ENCODE assay signal across 21 cellular contexts in genomic region chr3:54634122-54634469, GRCh38.
"Had no signal": no experiment of that assay in that cellular context is flagged by ENCODE, and none has a peak within 500 bp of the region (broad histone marks: within the 10 kb centered on the region; RNA-seq: fewer than 3 reads in every experiment).

No MANE protein-coding gene starts in this region.

- H3K9me3 ChIP-seq: heart left ventricle, mucosa of descending colon, neutrophil, psoas muscle, right lobe of liver, tibial artery, upper lobe of left lung, uterus had no signal

- DNase-seq: dermis blood vessel endothelial cell; endodermal cell; erythroblast; foreskin melanocyte; heart left ventricle; hippocampal formation; kidney glomerular epithelial cell; mucosa of descending colon; naive thymus-derived CD8-positive, alpha-beta T cell; psoas muscle; retina; right lobe of liver; stimulated activated CD4-positive, alpha-beta T cell treated with anti-CD3 and anti-CD28 coated beads, Interleukin-4, amount 100 ng/mL, for 1 hour; stimulated activated CD8-positive, alpha-beta memory T cell treated with anti-CD3 and anti-CD28 coated beads, Interleukin-4, amount 100 ng/mL, for 48 hours; tibial artery; upper lobe of left lung; uterus had no signal

- ATAC-seq: heart left ventricle; left lobe of liver; mucosa of descending colon; naive thymus-derived CD8-positive, alpha-beta T cell; psoas muscle; right lobe of liver; stimulated activated effector memory CD8-positive, alpha-beta T cell treated with anti-CD3 and anti-CD28 coated beads, Interleukin-12 subunit alpha, Interleukin-12 subunit beta, amount 100 ng/mL, for 72 hours had no signal

- H3K36me3 ChIP-seq: heart left ventricle, neutrophil, right lobe of liver, tibial artery, upper lobe of left lung, uterus had no signal

- H3K4me3 ChIP-seq: heart left ventricle, mucosa of descending colon, psoas muscle, right lobe of liver, tibial artery, upper lobe of left lung, uterus had no signal

- H3K9me3 Mint-ChIP-seq: endodermal cell; stimulated activated naive CD8-positive, alpha-beta T cell treated with anti-CD3 and anti-CD28 coated beads, Interleukin-15, Interleukin-2, amounts not matched to agents 100 ng/mL and 50 ng/mL, for 24 hours had no signal

- H3K4me1 Mint-ChIP-seq: stimulated activated effector memory CD8-positive, alpha-beta T cell treated with anti-CD3 and anti-CD28 coated beads, Interleukin-12 subunit alpha, Interleukin-12 subunit beta, amount 100 ng/mL, for 72 hours had no signal

- H3K4me3 Mint-ChIP-seq: endodermal cell; naive thymus-derived CD8-positive, alpha-beta T cell; stimulated activated effector memory CD8-positive, alpha-beta T cell treated with anti-CD3 and anti-CD28 coated beads, Interleukin-12 subunit alpha, Interleukin-12 subunit beta, amount 100 ng/mL, for 72 hours; stimulated activated naive CD8-positive, alpha-beta T cell treated with anti-CD3 and anti-CD28 coated beads, Interleukin-15, Interleukin-2, amounts not matched to agents 100 ng/mL and 50 ng/mL, for 24 hours had no signal

- H3K36me3 Mint-ChIP-seq: naive thymus-derived CD8-positive, alpha-beta T cell; stimulated activated effector memory CD8-positive, alpha-beta T cell treated with anti-CD3 and anti-CD28 coated beads, Interleukin-12 subunit alpha, Interleukin-12 subunit beta, amount 100 ng/mL, for 72 hours had no signal

- H3K27me3 ChIP-seq: heart left ventricle, right lobe of liver, tibial artery, upper lobe of left lung, uterus had no signal

- H3K27ac Mint-ChIP-seq: endodermal cell; naive thymus-derived CD8-positive, alpha-beta T cell; stimulated activated effector memory CD8-positive, alpha-beta T cell treated with anti-CD3 and anti-CD28 coated beads, Interleukin-12 subunit alpha, Interleukin-12 subunit beta, amount 100 ng/mL, for 72 hours; stimulated activated naive CD8-positive, alpha-beta T cell treated with anti-CD3 and anti-CD28 coated beads, Interleukin-15, Interleukin-2, amounts not matched to agents 100 ng/mL and 50 ng/mL, for 24 hours had no signal

- H3K4me1 ChIP-seq: heart left ventricle, psoas muscle, right lobe of liver, tibial artery, upper lobe of left lung, uterus had no signal

- H3K27ac ChIP-seq: heart left ventricle, neutrophil, psoas muscle, right lobe of liver, tibial artery, upper lobe of left lung, uterus had no signal
